1 cellular context compared by ENCODE assay signal in genomic region chr3:73624363-73625123, GRCh38.
TF ChIP-seq lines count a peak whose summit lies in the region.

TSS of gene PDZRN3 (minus strand) at chr3:73624941.

TF ChIP-seq in HepG2, 621 proteins besides CTCF, POLR2A, EP300 and RAD21 (continued from another document and continues in another):
- no peak for TF ChIP-seq ZNF407 (CRISPR knock-in tag; IDR thresholded peaks at IDR 0.05; ENCODE audit: not compliant biosample characterization)
- no peak for TF ChIP-seq ZNF597 (CRISPR knock-in tag; IDR thresholded peaks at IDR 0.05)
- TF ChIP-seq ZNF552 (CRISPR knock-in tag; IDR thresholded peaks at IDR 0.05; ENCODE audit: borderline replicate concordance), result no peak
- no peak for TF ChIP-seq THRA (CRISPR knock-in tag; IDR thresholded peaks at IDR 0.05; ENCODE audit: borderline replicate concordance)
- no peak for TF ChIP-seq NRL (CRISPR knock-in tag; IDR thresholded peaks at IDR 0.05; ENCODE audit: borderline replicate concordance)
- no peak for TF ChIP-seq PLSCR1 (CRISPR knock-in tag; IDR thresholded peaks at IDR 0.05; ENCODE audit: borderline replicate concordance)
- TF ChIP-seq ZEB1 (IDR thresholded peaks at IDR 0.05; ENCODE audit: insufficient replicate concordance, low read depth), result no peak
- no peak for TF ChIP-seq ZNF318 (CRISPR knock-in tag; IDR thresholded peaks at IDR 0.05)
- TF ChIP-seq SPEN (CRISPR knock-in tag; IDR thresholded peaks at IDR 0.05; ENCODE audit: low read depth), result no peak
- TF ChIP-seq ZNF678 (CRISPR knock-in tag; IDR thresholded peaks at IDR 0.05), result no peak
- TF ChIP-seq ZNF687 (CRISPR knock-in tag; IDR thresholded peaks at IDR 0.05), result peak; percentile 31; the same call in 1 of the 2 replicates
- no peak for TF ChIP-seq ZSCAN5A (CRISPR knock-in tag; IDR thresholded peaks at IDR 0.05; ENCODE audit: borderline replicate concordance)
- TF ChIP-seq GZF1 (CRISPR knock-in tag; IDR thresholded peaks at IDR 0.05), result peak; percentile 99
- no peak for TF ChIP-seq HNRNPH1 (optimal IDR thresholded peaks at IDR 0.05; ENCODE audit: low read depth, low read length)
- TF ChIP-seq ZNF766 (CRISPR knock-in tag; IDR thresholded peaks at IDR 0.05; ENCODE audit: borderline replicate concordance), result no peak
- TF ChIP-seq RXRA (CRISPR knock-in tag; IDR thresholded peaks at IDR 0.05), result no peak
- TF ChIP-seq HNRNPUL1 (IDR thresholded peaks at IDR 0.05; ENCODE audit: low read depth, low read length), result no peak
- peak; percentile 82 for TF ChIP-seq ZNF777 (CRISPR knock-in tag; IDR thresholded peaks at IDR 0.05)
- TF ChIP-seq ZFP1 (CRISPR knock-in tag; IDR thresholded peaks at IDR 0.05), result no peak
- no peak for TF ChIP-seq BCL6 (CRISPR knock-in tag; IDR thresholded peaks at IDR 0.05)
- no peak for TF ChIP-seq CENPX (CRISPR knock-in tag; IDR thresholded peaks at IDR 0.05)
- TF ChIP-seq YY1 (IDR thresholded peaks at IDR 0.05; ENCODE audit: insufficient read depth, insufficient replicate concordance, low read depth, low read length), result peak; percentile 21
- no peak for TF ChIP-seq NAIF1 (CRISPR knock-in tag; IDR thresholded peaks at IDR 0.05; ENCODE audit: borderline replicate concordance)
